11 cellular contexts compared by ENCODE assay signal in genomic region chr17:14201087-14201486, GRCh38. TPM values are rescaled to one million over a fixed set of nuclear protein-coding genes. Genes with fewer than 3 reads are reported as not detected.
DNase-seq lines count a peak whose midpoint lies in the region; ATAC-seq and TF ChIP-seq lines count a peak whose summit lies in the region.
"Had no signal": no experiment of that assay in that cellular context is flagged by ENCODE, and none has a peak within 500 bp of the region (broad histone marks: within the 10 kb centered on the region; RNA-seq: fewer than 3 reads in every experiment).

No MANE protein-coding gene starts in this region.

- peak; percentile 41 for ATAC-seq in central memory CD8-positive, alpha-beta T cell (replicated peaks; ENCODE audit: extremely low read depth, poor library complexity, severe bottlenecking)
- ATAC-seq in gastrocnemius medialis: no peak

- DNase-seq in GF-D8 (lab: John Stamatoyannopoulos, UW): peak; percentile 3
- DNase-seq in T-helper 2 cell treated with Interferon-gamma antibody and Interleukin-4, amounts not matched to agents 5 μg/mL and 100 μg/mL, for 36 hours (ENCODE audit: low spot score): peak; percentile 84
- DNase-seq in central memory CD8-positive, alpha-beta T cell (ENCODE audit: low spot score in 2 of 2): peak in 1 of 2 donors; percentile 29
- no peak for DNase-seq in gastrocnemius medialis
- DNase-seq in SW 1271 (lab: John Stamatoyannopoulos, UW): no peak
- DNase-seq in dorsolateral prefrontal cortex: no peak
- DNase-seq in amygdala (lab: John Stamatoyannopoulos, UW): no peak
- no peak for DNase-seq in MCF 10A (ENCODE audit: unreplicated experiment)
- DNase-seq: DMS53 had no signal

- H3K4me1 Mint-ChIP-seq in T-helper 2 cell treated with Interferon-gamma antibody and Interleukin-4, amounts not matched to agents 5 μg/mL and 100 μg/mL, for 36 hours (ENCODE audit: low read depth): peaks cover 91% of the 10 kb centered on the region
- peaks cover 99% of the 10 kb centered on the region for H3K4me1 Mint-ChIP-seq in central memory CD8-positive, alpha-beta T cell
- H3K4me1 Mint-ChIP-seq in MCF 10A (ENCODE audit: insufficient read depth, unreplicated experiment): peaks cover 27% of the 10 kb centered on the region

- TF ChIP-seq CTCF in gastrocnemius medialis (IDR thresholded peaks at IDR 0.05 in 4 of 5, conservative IDR thresholded peaks at IDR 0.05 in 1 of 5): no peak
- TF ChIP-seq CTCF in dorsolateral prefrontal cortex (IDR thresholded peaks at IDR 0.05 in 54 of 56, conservative IDR thresholded peaks at IDR 0.05 in 2 of 56; ENCODE audit: low read depth in 1 of 56, partially characterized antibody in 56 of 56): no peak
- TF ChIP-seq CTCF in MCF 10A (IDR thresholded peaks at IDR 0.05; ENCODE audit: unreplicated experiment): no peak

- TF ChIP-seq POLR2A in gastrocnemius medialis (IDR thresholded peaks at IDR 0.05): no peak

- in situ Hi-C loops in gastrocnemius medialis (cut with MboI; ENCODE audit: low sequenced_read_pairs in 4 of 4): no loop called here

- peak overlapping the region; percentile 73 for H3K4me3 Mint-ChIP-seq in T-helper 2 cell treated with Interferon-gamma antibody and Interleukin-4, amounts not matched to agents 5 μg/mL and 100 μg/mL, for 36 hours
- H3K4me3 Mint-ChIP-seq in central memory CD8-positive, alpha-beta T cell: peak overlapping the region; percentile 44
- no peak overlapping the region for H3K4me3 Mint-ChIP-seq in MCF 10A (ENCODE audit: unreplicated experiment)

- no peaks in the 10 kb centered on the region for H3K36me3 ChIP-seq in gastrocnemius medialis

- H3K27me3 ChIP-seq in gastrocnemius medialis (no peaks in the 10 kb centered on the region), dorsolateral prefrontal cortex (no peaks in the 10 kb centered on the region)

- no peaks in the 10 kb centered on the region for H3K9me3 ChIP-seq in gastrocnemius medialis

- H3K27ac Mint-ChIP-seq in T-helper 2 cell treated with Interferon-gamma antibody and Interleukin-4, amounts not matched to agents 5 μg/mL and 100 μg/mL, for 36 hours: peak overlapping the region; percentile 96
- peak overlapping the region; percentile 91 for H3K27ac Mint-ChIP-seq in central memory CD8-positive, alpha-beta T cell (ENCODE audit: low read depth)
- no peak overlapping the region for H3K27ac Mint-ChIP-seq in MCF 10A (ENCODE audit: low read depth, unreplicated experiment)

- H3K27ac ChIP-seq in gastrocnemius medialis: peak overlapping the region in 3 of 4 donors; percentile 76 to 88 (median 86)
- no peak overlapping the region for H3K27ac ChIP-seq in dorsolateral prefrontal cortex
- H3K27ac ChIP-seq: KMS-11 had no signal

- CTCF ChIA-PET in MCF 10A (lab: Yijun Ruan, JAX): interaction anchor here (0.8 kb wide), 1 partner anchor 83 kb away, joined by 3 read pairs; no protein-coding TSS in a partner anchor

- no TSS peak for BruUV-seq in MCF 10A (replicated peaks; lab: Mats Ljungman, UMichigan)

- POLR2A ChIA-PET in MCF 10A (lab: Yijun Ruan, JAX): no interaction called here

- no peaks in the 10 kb centered on the region for H3K27me3 Mint-ChIP-seq in T-helper 2 cell treated with Interferon-gamma antibody and Interleukin-4, amounts not matched to agents 5 μg/mL and 100 μg/mL, for 36 hours (ENCODE audit: low read depth)
- no peaks in the 10 kb centered on the region for H3K27me3 Mint-ChIP-seq in central memory CD8-positive, alpha-beta T cell
- no peaks in the 10 kb centered on the region for H3K27me3 Mint-ChIP-seq in MCF 10A (ENCODE audit: insufficient read depth, unreplicated experiment)

- peaks cover 48% of the 10 kb centered on the region for H3K36me3 Mint-ChIP-seq in T-helper 2 cell treated with Interferon-gamma antibody and Interleukin-4, amounts not matched to agents 5 μg/mL and 100 μg/mL, for 36 hours (ENCODE audit: low read depth)
- H3K36me3 Mint-ChIP-seq in central memory CD8-positive, alpha-beta T cell (ENCODE audit: insufficient read depth): peaks cover 8% of the 10 kb centered on the region
- H3K36me3 Mint-ChIP-seq in MCF 10A (ENCODE audit: insufficient read depth, unreplicated experiment): peaks cover 22% of the 10 kb centered on the region

- peaks cover 20 to 22% of the 10 kb centered on the region in 2 donors for H3K4me1 ChIP-seq in gastrocnemius medialis

- intact Hi-C loops in gastrocnemius medialis (cut with DNase I; ENCODE audit: low total_unique reads) (loop anchor here (5.0 to 10.0 kb wide), 4 partner anchors 134 to 1294 kb away; partner anchors contain the start of gene COX10), dorsolateral prefrontal cortex (cut with DNase I) (no loop called here), MCF 10A (cut with micrococcal nuclease) (loop anchor here (10.0 kb wide), 1 partner anchor 136 kb away; the partner anchor contains the start of gene COX10)

- no peaks in the 10 kb centered on the region for H3K9me3 Mint-ChIP-seq in T-helper 2 cell treated with Interferon-gamma antibody and Interleukin-4, amounts not matched to agents 5 μg/mL and 100 μg/mL, for 36 hours
- H3K9me3 Mint-ChIP-seq in central memory CD8-positive, alpha-beta T cell: peaks cover 4% of the 10 kb centered on the region
- H3K9me3 Mint-ChIP-seq in MCF 10A (ENCODE audit: unreplicated experiment): no peaks in the 10 kb centered on the region

- no peak overlapping the region for H3K4me3 ChIP-seq in gastrocnemius medialis
- H3K4me3 ChIP-seq in dorsolateral prefrontal cortex: no peak overlapping the region

RNA-seq across cellular contexts. Expression of gene CDRT15, which starts 35.6 kb away (rescaled TPM):
- total RNA-seq in gastrocnemius medialis (not detected), dorsolateral prefrontal cortex (not detected), MCF 10A (2022) (not detected in 2 replicates)
- total RNA-seq: osteoblast had no signal

Comparison
In these comparisons a context has a peak if more than half of its experiments do, and no peak if none do; other contexts are left out.
1. DNase-seq: peak in GF-D8 (single experiment) and T-helper 2 cell treated with Interferon-gamma antibody and Interleukin-4, amounts not matched to agents 5 μg/mL and 100 μg/mL, for 36 hours (single experiment); none in gastrocnemius medialis (0 of 2), SW 1271 (0 of 2), dorsolateral prefrontal cortex (0 of 10), amygdala (0 of 56) and MCF 10A (single experiment).
2. H3K27ac ChIP-seq: peak in gastrocnemius medialis (3 of 4); none in dorsolateral prefrontal cortex (0 of 59).
3. intact Hi-C loops: an anchor here in gastrocnemius medialis (5.0 to 10.0 kb wide) and MCF 10A (10.0 kb wide); none called in dorsolateral prefrontal cortex.